8 cellular contexts compared by ENCODE assay signal in genomic region chr22:29470159-29470855, GRCh38. TPM values are rescaled to one million over a fixed set of nuclear protein-coding genes. Genes with fewer than 3 reads are reported as not detected.
DNase-seq lines count a peak whose midpoint lies in the region; ATAC-seq and TF ChIP-seq lines count a peak whose summit lies in the region.

No MANE protein-coding gene starts in this region.

- peaks cover 5% of the 10 kb centered on the region; the same call in 1 of the 2 replicates for H3K27me3 ChIP-seq in H7 (ENCODE audit: control insufficient read depth, insufficient read depth, low read length)
- H3K27me3 ChIP-seq in trophoblast cell (ENCODE audit: insufficient read depth, low read length): no peaks in the 10 kb centered on the region
- peaks cover 30% of the 10 kb centered on the region for H3K27me3 ChIP-seq in transverse colon

- no peak overlapping the region for H4K91ac ChIP-seq in trophoblast cell (ENCODE audit: low read depth, low read length)

- H3K36me3 ChIP-seq in H7 (replicated peaks; ENCODE audit: control insufficient read depth, insufficient read depth, low read length): no peaks in the 10 kb centered on the region
- no peaks in the 10 kb centered on the region for H3K36me3 ChIP-seq in OCI-LY7 (ENCODE audit: insufficient read depth, low read length)
- H3K36me3 ChIP-seq in trophoblast cell (ENCODE audit: control insufficient read depth in 1 of 2, insufficient read depth in 2 of 2, low read length in 2 of 2): no peaks in the 10 kb centered on the region
- H3K36me3 ChIP-seq in transverse colon: no peaks in the 10 kb centered on the region

- POLR2A ChIA-PET in OCI-LY7 (lab: Charles Lee): no interaction called here

- no peak overlapping the region for H3K18ac ChIP-seq in trophoblast cell (ENCODE audit: low read length)

- no peaks in the 10 kb centered on the region for H4K20me1 ChIP-seq in OCI-LY7 (ENCODE audit: insufficient read depth, low read length)

- peaks cover 8% of the 10 kb centered on the region for H3K4me1 ChIP-seq in OCI-LY7 (ENCODE audit: insufficient read depth, low read length, poor library complexity, severe bottlenecking)
- H3K4me1 ChIP-seq in trophoblast cell (ENCODE audit: control insufficient read depth in 1 of 2, insufficient read depth in 2 of 2, low read length in 2 of 2): peaks cover 0 to 6% of the 10 kb centered on the region in 2 experiments
- H3K4me1 ChIP-seq in transverse colon: peaks cover 0 to 7% (median 7%) of the 10 kb centered on the region in 4 donors

- H3K79me1 ChIP-seq in trophoblast cell (ENCODE audit: low read length): no peaks in the 10 kb centered on the region

- CTCF ChIA-PET in OCI-LY7 (lab: Charles Lee; ENCODE audit: unreplicated experiment): no interaction called here

- no peak overlapping the region for H3K14ac ChIP-seq in trophoblast cell (ENCODE audit: low read length)

- peak overlapping the region; percentile 66; the same call in 1 of the 2 replicates for H2AFZ ChIP-seq in OCI-LY7 (ENCODE audit: low read length)
- H2AFZ ChIP-seq in trophoblast cell (ENCODE audit: insufficient read depth, low read length, poor library complexity): peak overlapping the region; percentile 53

- H3K9me3 ChIP-seq in OCI-LY7 (ENCODE audit: low read length): no peaks in the 10 kb centered on the region
- no peaks in the 10 kb centered on the region for H3K9me3 ChIP-seq in trophoblast cell (ENCODE audit: insufficient read depth, low read depth, low read length)
- no peaks in the 10 kb centered on the region for H3K9me3 ChIP-seq in transverse colon

- intact Hi-C loops in OCI-LY7 (cut with micrococcal nuclease; ENCODE audit: unreplicated experiment) (loop anchor here (5.0 kb wide), 1 partner anchor 73 kb away; no protein-coding TSS in a partner anchor), transverse colon (cut with DNase I; ENCODE audit: low total_unique reads) (no loop called here)

- no peaks in the 10 kb centered on the region for H3K9me2 ChIP-seq in OCI-LY7 (ENCODE audit: insufficient read depth, low read length)

- no peak overlapping the region for H2BK5ac ChIP-seq in trophoblast cell (ENCODE audit: low read depth, low read length, poor library complexity)

- TF ChIP-seq CTCF in AG09309 (IDR thresholded peaks at IDR 0.05; ENCODE audit: control insufficient read depth, insufficient read depth, low read depth, low read length, missing control alignments): peak; percentile 85
- TF ChIP-seq CTCF in OCI-LY7 (conservative IDR thresholded peaks at IDR 0.05; ENCODE audit: low read length): peak; percentile 94
- TF ChIP-seq CTCF in transverse colon (IDR thresholded peaks at IDR 0.05): peak; percentile 74 to 86 (median 85)

- no CpG with 5 or more reads among the region's 54 CpGs for WGBS in trophoblast cell (ENCODE audit: extremely low coverage, insufficient coverage, insufficient read length)
- 19 to 89% methylated on average over 3 to 39 of the region's 54 CpGs for WGBS in transverse colon (ENCODE audit: low coverage in 1 of 2), 2 donors

- peak overlapping the region; percentile 20 for H4K8ac ChIP-seq in trophoblast cell (ENCODE audit: low read depth, low read length)

- in situ Hi-C loops in transverse colon (cut with MboI; ENCODE audit: low pct_ligation_motif_present in 1 of 4, low pct_unique_long_range_greater_than_20kb in 1 of 4, low sequenced_read_pairs in 3 of 4): no loop called here

- no peak for ATAC-seq in HG02759 (IDR thresholded peaks at IDR 0.05; ENCODE audit: unreplicated experiment)

- no peak overlapping the region for H3K4ac ChIP-seq in trophoblast cell (ENCODE audit: low read depth, low read length)

- H2BK120ac ChIP-seq in trophoblast cell (ENCODE audit: insufficient read depth, low read length, poor library complexity): no peak overlapping the region

- no peak for TF ChIP-seq EP300 in transverse colon (IDR thresholded peaks at IDR 0.05; ENCODE audit: low read depth)

- H4K12ac ChIP-seq in trophoblast cell (ENCODE audit: low read depth, low read length): no peak overlapping the region

- no peak overlapping the region for H3K9ac ChIP-seq in trophoblast cell (ENCODE audit: low read length)

- no peak overlapping the region; the same call in 1 of the 2 replicates for H3K4me3 ChIP-seq in AG09309 (ENCODE audit: control insufficient read depth, low read depth, low read length)
- H3K4me3 ChIP-seq in H7 (ENCODE audit: insufficient read depth, low read depth, low read length): peak overlapping the region; percentile 59
- H3K4me3 ChIP-seq in OCI-LY7 (ENCODE audit: low read depth, low read length, poor library complexity, severe bottlenecking): peak overlapping the region; percentile 59
- H3K4me3 ChIP-seq in trophoblast cell (ENCODE audit: low read depth, low read length): peak overlapping the region; percentile 56
- H3K4me3 ChIP-seq in transverse colon: peak overlapping the region in 3 of 4 donors; percentile 12 to 44 (median 25)

- H2AK5ac ChIP-seq in trophoblast cell (ENCODE audit: low read length): no peak overlapping the region

- H2BK12ac ChIP-seq in trophoblast cell (ENCODE audit: low read length): no peak overlapping the region

- no peak overlapping the region for H3K23ac ChIP-seq in trophoblast cell (ENCODE audit: low read length)

- H3K27ac ChIP-seq in OCI-LY7 (ENCODE audit: low read depth, low read length, poor library complexity, severe bottlenecking) (no peak overlapping the region), trophoblast cell (ENCODE audit: low read depth, low read length) (no peak overlapping the region), transverse colon (no peak overlapping the region)

- H3K4me2 ChIP-seq in OCI-LY7 (ENCODE audit: low read length): peak overlapping the region; percentile 76
- peak overlapping the region; percentile 79 for H3K4me2 ChIP-seq in trophoblast cell (ENCODE audit: low read length)

- DNase-seq in AG09309 (ENCODE audit: low read depth): no peak
- peak; percentile 96 for DNase-seq in H7
- DNase-seq in OCI-LY7 (ENCODE audit: low spot score): peak; percentile 81
- DNase-seq in activated effector memory CD4-positive, alpha-beta T cell treated with anti-CD3 and anti-CD28 coated beads, Interleukin-2, amount 50 U/mL, for 16 hours: peak; percentile 89
- peak; percentile 74 for DNase-seq in germinal center (ENCODE audit: low spot score)
- DNase-seq in trophoblast cell: peak; percentile 44 to 73
- DNase-seq in transverse colon: peak; percentile 82

- no TSS peak for BruUV-seq in OCI-LY7 (replicated peaks; lab: Mats Ljungman, UMichigan)

- TF ChIP-seq POLR2A in transverse colon (IDR thresholded peaks at IDR 0.05): no peak

- H3K79me2 ChIP-seq in OCI-LY7 (ENCODE audit: insufficient read depth, low read depth, low read length) (no peaks in the 10 kb centered on the region), trophoblast cell (ENCODE audit: control insufficient read depth, insufficient read depth, low read length, poor library complexity) (no peaks in the 10 kb centered on the region)

RNA-seq across cellular contexts. Expression of gene NEFH, which starts 9.7 kb away (rescaled TPM):
- 1.0 and 2.0 TPM in 2 replicates for total RNA-seq in H7 (2014; rRNA removed; shearing (Covaris generic))
- not detected in 2 replicates for total RNA-seq in OCI-LY7 (2014; rRNA removed; shearing (Covaris generic))
- total RNA-seq in OCI-LY7 (2022): not detected in 2 replicates
- 0.54 and 0.67 TPM in 2 replicates for polyA plus RNA-seq in trophoblast cell (2013)
- total RNA-seq in transverse colon: under 1 TPM in 3 of 4 donors, not detected in 1; 0.32 to 0.55 (median 0.37) TPM

RNA-seq across cellular contexts. Expression of gene RFPL1, which starts 31.9 kb away (rescaled TPM):
- total RNA-seq in H7 (2014; rRNA removed; shearing (Covaris generic)): 0.42 TPM in 1 of 2 replicates, not detected in the other
- total RNA-seq in OCI-LY7 (2014; rRNA removed; shearing (Covaris generic)): not detected in 2 replicates
- total RNA-seq in OCI-LY7 (2022) (not detected in 2 replicates), transverse colon (not detected)
- not detected in 2 replicates for polyA plus RNA-seq in trophoblast cell (2013)
